9 cellular contexts compared by ENCODE assay signal in genomic region chr1:150813028-150813707, GRCh38. TPM values are rescaled to one million over a fixed set of nuclear protein-coding genes. Genes with fewer than 3 reads are reported as not detected.
DNase-seq lines count a peak whose midpoint lies in the region; ATAC-seq and TF ChIP-seq lines count a peak whose summit lies in the region.
"Had no signal": no experiment of that assay in that cellular context is flagged by ENCODE, and none has a peak within 500 bp of the region (broad histone marks: within the 10 kb centered on the region; RNA-seq: fewer than 3 reads in every experiment).

No MANE protein-coding gene starts in this region.

- H3K4me2 ChIP-seq in trophoblast cell (ENCODE audit: low read length): no peak overlapping the region

- H2BK5ac ChIP-seq in trophoblast cell (ENCODE audit: low read depth, low read length, poor library complexity): no peak overlapping the region

- H3K27ac Mint-ChIP-seq in activated CD8-positive, alpha-beta memory T cell treated with anti-CD3 and anti-CD28 coated beads, Interleukin-2, amount 10 ng/mL, durations not matched to agents 7 days and 5 days: no peak overlapping the region
- H3K27ac Mint-ChIP-seq: activated naive CD4-positive, alpha-beta T cell treated with anti-CD3 and anti-CD28 coated beads, Interleukin-2, amount 50 U/mL, for 24 hours had no signal

- H2BK120ac ChIP-seq in trophoblast cell (ENCODE audit: insufficient read depth, low read length, poor library complexity): no peak overlapping the region

- no peak overlapping the region for H3K4ac ChIP-seq in trophoblast cell (ENCODE audit: low read depth, low read length)

- peak; percentile 48 for DNase-seq in activated CD8-positive, alpha-beta memory T cell treated with anti-CD3 and anti-CD28 coated beads, Interleukin-2, amount 10 ng/mL, durations not matched to agents 7 days and 5 days
- DNase-seq in activated CD8-positive, alpha-beta memory T cell treated with anti-CD3 and anti-CD28 coated beads, Interleukin-2, amount 50 U/mL, for 4 hours: no peak
- DNase-seq in MV-4-11 (lab: John Stamatoyannopoulos, UW) (peak; percentile 43), SKM-1 treated with dmso at 0.1 percent for 144 hours (lab: John Stamatoyannopoulos, UW; ENCODE audit: unreplicated experiment) (peak; percentile 59), fibroblast of villous mesenchyme (ENCODE audit: low read depth) (peak; percentile 76), trophoblast cell (peak; percentile 58 to 76), middle frontal gyrus (ENCODE audit: extremely low spot score, low spot score) (no peak)

- no peaks in the 10 kb centered on the region for H3K9me3 Mint-ChIP-seq in activated CD8-positive, alpha-beta memory T cell treated with anti-CD3 and anti-CD28 coated beads, Interleukin-2, amount 10 ng/mL, durations not matched to agents 7 days and 5 days (ENCODE audit: low read depth)
- H3K9me3 Mint-ChIP-seq: activated naive CD4-positive, alpha-beta T cell treated with anti-CD3 and anti-CD28 coated beads, Interleukin-2, amount 50 U/mL, for 24 hours had no signal

- H3K27me3 Mint-ChIP-seq in activated CD8-positive, alpha-beta memory T cell treated with anti-CD3 and anti-CD28 coated beads, Interleukin-2, amount 10 ng/mL, durations not matched to agents 7 days and 5 days: no peaks in the 10 kb centered on the region
- H3K27me3 Mint-ChIP-seq: activated naive CD4-positive, alpha-beta T cell treated with anti-CD3 and anti-CD28 coated beads, Interleukin-2, amount 50 U/mL, for 24 hours had no signal

- no peak overlapping the region for H4K12ac ChIP-seq in trophoblast cell (ENCODE audit: low read depth, low read length)

- peaks cover 19 to 34% of the 10 kb centered on the region in 2 experiments for H3K36me3 ChIP-seq in trophoblast cell (ENCODE audit: control insufficient read depth in 1 of 2, insufficient read depth in 2 of 2, low read length in 2 of 2)

- no peak for ATAC-seq in activated CD8-positive, alpha-beta memory T cell treated with anti-CD3 and anti-CD28 coated beads, Interleukin-2, amount 10 ng/mL, durations not matched to agents 7 days and 5 days
- no peak for ATAC-seq in GM19351 (IDR thresholded peaks at IDR 0.05; ENCODE audit: unreplicated experiment)

- H3K27ac ChIP-seq in trophoblast cell (ENCODE audit: low read depth, low read length): no peak overlapping the region

- H3K36me3 Mint-ChIP-seq in activated CD8-positive, alpha-beta memory T cell treated with anti-CD3 and anti-CD28 coated beads, Interleukin-2, amount 10 ng/mL, durations not matched to agents 7 days and 5 days: peaks cover 22% of the 10 kb centered on the region

- H3K79me1 ChIP-seq in trophoblast cell (ENCODE audit: low read length): no peaks in the 10 kb centered on the region

- H4K91ac ChIP-seq in trophoblast cell (ENCODE audit: low read depth, low read length): no peak overlapping the region

- no peak overlapping the region for H3K14ac ChIP-seq in trophoblast cell (ENCODE audit: low read length)

- H3K4me1 ChIP-seq in trophoblast cell (ENCODE audit: control insufficient read depth in 1 of 2, insufficient read depth in 2 of 2, low read length in 2 of 2): no peaks in the 10 kb centered on the region

- H3K18ac ChIP-seq in trophoblast cell (ENCODE audit: low read length): no peak overlapping the region

- no CpG with 5 or more reads among the region's 5 CpGs for WGBS in trophoblast cell (ENCODE audit: extremely low coverage, insufficient coverage, insufficient read length)

- H3K4me3 ChIP-seq in fibroblast of villous mesenchyme (ENCODE audit: low read depth, low read length) (no peak overlapping the region), trophoblast cell (ENCODE audit: low read depth, low read length) (no peak overlapping the region)

- no peak overlapping the region for H2BK12ac ChIP-seq in trophoblast cell (ENCODE audit: low read length)

- H2AK5ac ChIP-seq in trophoblast cell (ENCODE audit: low read length): no peak overlapping the region

- TF ChIP-seq CTCF in fibroblast of villous mesenchyme (IDR thresholded peaks at IDR 0.05; ENCODE audit: insufficient read depth, low read depth, low read length): peak; percentile 97

- no peak overlapping the region for H4K8ac ChIP-seq in trophoblast cell (ENCODE audit: low read depth, low read length)

- no peak overlapping the region for H3K4me3 Mint-ChIP-seq in activated CD8-positive, alpha-beta memory T cell treated with anti-CD3 and anti-CD28 coated beads, Interleukin-2, amount 10 ng/mL, durations not matched to agents 7 days and 5 days
- H3K4me3 Mint-ChIP-seq: activated naive CD4-positive, alpha-beta T cell treated with anti-CD3 and anti-CD28 coated beads, Interleukin-2, amount 50 U/mL, for 24 hours had no signal

- no peak overlapping the region for H2AFZ ChIP-seq in trophoblast cell (ENCODE audit: insufficient read depth, low read length, poor library complexity)

- H3K9me3 ChIP-seq in trophoblast cell (ENCODE audit: insufficient read depth, low read depth, low read length): no peaks in the 10 kb centered on the region

- no peak overlapping the region for H3K23ac ChIP-seq in trophoblast cell (ENCODE audit: low read length)

- H3K27me3 ChIP-seq in trophoblast cell (ENCODE audit: insufficient read depth, low read length): no peaks in the 10 kb centered on the region

- no peak overlapping the region for H3K9ac ChIP-seq in trophoblast cell (ENCODE audit: low read length)

- CTCF ChIA-PET in activated CD8-positive, alpha-beta memory T cell treated with anti-CD3 and anti-CD28 coated beads, Interleukin-2, amount 10 ng/mL, durations not matched to agents 7 days and 5 days (lab: Charles Lee): interaction anchor here (0.6 to 2.5 kb wide), 5 partner anchors 9 to 183 kb away, joined by 3 to 5 read pairs (median 3); no protein-coding TSS in a partner anchor

- H3K79me2 ChIP-seq in trophoblast cell (ENCODE audit: control insufficient read depth, insufficient read depth, low read length, poor library complexity): no peaks in the 10 kb centered on the region

- peaks cover under 1% of the 10 kb centered on the region for H3K4me1 Mint-ChIP-seq in activated CD8-positive, alpha-beta memory T cell treated with anti-CD3 and anti-CD28 coated beads, Interleukin-2, amount 10 ng/mL, durations not matched to agents 7 days and 5 days

RNA-seq across cellular contexts. Expression of gene CTSK, which starts 5.1 kb away (rescaled TPM):
- total RNA-seq in activated CD8-positive, alpha-beta memory T cell treated with anti-CD3 and anti-CD28 coated beads, Interleukin-2, amount 10 ng/mL, durations not matched to agents 7 days and 5 days: 1 to 10 TPM; 5.7 to 6.4 TPM
- total RNA-seq in fibroblast of villous mesenchyme: 137 and 139 TPM in 2 replicates
- polyA plus RNA-seq in trophoblast cell (2013): 1.4 and 1.5 TPM in 2 replicates

RNA-seq across cellular contexts. Expression of gene CTSS, which starts 47.6 kb away (rescaled TPM):
- total RNA-seq in activated CD8-positive, alpha-beta memory T cell treated with anti-CD3 and anti-CD28 coated beads, Interleukin-2, amount 10 ng/mL, durations not matched to agents 7 days and 5 days: 10 to 100 TPM; 85.3 to 95.9 TPM
- 4.7 and 7.4 TPM in 2 replicates for total RNA-seq in fibroblast of villous mesenchyme
- 0.04 and 0.11 TPM in 2 replicates for polyA plus RNA-seq in trophoblast cell (2013)

Comparison
In these comparisons a context has a peak if more than half of its experiments do, and no peak if none do; other contexts are left out.
1. DNase-seq: peak in activated CD8-positive, alpha-beta memory T cell treated with anti-CD3 and anti-CD28 coated beads, Interleukin-2, amount 10 ng/mL, durations not matched to agents 7 days and 5 days (single experiment), MV-4-11 (single experiment), SKM-1 treated with dmso at 0.1 percent for 144 hours (single experiment), fibroblast of villous mesenchyme (single experiment) and trophoblast cell (2 of 2); none in activated CD8-positive, alpha-beta memory T cell treated with anti-CD3 and anti-CD28 coated beads, Interleukin-2, amount 50 U/mL, for 4 hours (single experiment) and middle frontal gyrus (single experiment).
2. RNA of gene CTSK, which starts 5.1 kb away (total RNA-seq): 137 to 139 TPM in fibroblast of villous mesenchyme; 5.7 to 6.4 TPM in activated CD8-positive, alpha-beta memory T cell treated with anti-CD3 and anti-CD28 coated beads, Interleukin-2, amount 10 ng/mL, durations not matched to agents 7 days and 5 days; every median in the first group is over 10 times any median in the second.
3. RNA of gene CTSS, which starts 47.6 kb away (total RNA-seq): 85.3 to 95.9 TPM in activated CD8-positive, alpha-beta memory T cell treated with anti-CD3 and anti-CD28 coated beads, Interleukin-2, amount 10 ng/mL, durations not matched to agents 7 days and 5 days; 4.7 to 7.4 TPM in fibroblast of villous mesenchyme; every median in the first group is over 10 times any median in the second.